ENCODE assay signal across 1 cellular context in the genomic region with DNA sequence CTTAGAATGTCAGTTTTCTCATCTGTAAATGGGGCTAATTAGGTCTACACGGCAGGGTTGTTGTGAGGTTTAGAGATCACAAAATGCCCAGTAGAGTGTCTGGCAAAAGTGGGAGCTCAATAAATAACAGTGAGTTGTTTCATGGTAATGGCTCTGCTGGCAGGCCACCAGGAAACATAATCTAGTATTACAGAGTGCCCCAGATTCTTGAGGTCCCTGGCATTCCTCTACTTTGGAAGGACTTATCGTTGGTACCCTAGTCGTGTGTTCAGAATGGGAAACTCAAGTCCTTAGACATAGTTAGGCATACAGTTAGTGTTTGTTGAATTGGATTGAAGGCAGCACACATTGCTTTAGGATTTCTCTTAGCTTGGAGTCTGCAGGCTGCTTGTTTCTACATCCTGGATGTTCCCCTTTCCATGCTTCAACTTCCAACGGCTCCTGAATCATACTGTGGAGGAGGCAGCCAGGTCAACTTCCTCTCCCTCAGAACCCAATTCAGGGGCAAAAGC.
TF ChIP-seq lines count a peak whose summit lies in the region.

No MANE protein-coding gene starts in this region.

TF ChIP-seq in HepG2, 621 proteins besides CTCF, POLR2A, EP300 and RAD21 (continued from another document):
- TF ChIP-seq, protein P1, sequence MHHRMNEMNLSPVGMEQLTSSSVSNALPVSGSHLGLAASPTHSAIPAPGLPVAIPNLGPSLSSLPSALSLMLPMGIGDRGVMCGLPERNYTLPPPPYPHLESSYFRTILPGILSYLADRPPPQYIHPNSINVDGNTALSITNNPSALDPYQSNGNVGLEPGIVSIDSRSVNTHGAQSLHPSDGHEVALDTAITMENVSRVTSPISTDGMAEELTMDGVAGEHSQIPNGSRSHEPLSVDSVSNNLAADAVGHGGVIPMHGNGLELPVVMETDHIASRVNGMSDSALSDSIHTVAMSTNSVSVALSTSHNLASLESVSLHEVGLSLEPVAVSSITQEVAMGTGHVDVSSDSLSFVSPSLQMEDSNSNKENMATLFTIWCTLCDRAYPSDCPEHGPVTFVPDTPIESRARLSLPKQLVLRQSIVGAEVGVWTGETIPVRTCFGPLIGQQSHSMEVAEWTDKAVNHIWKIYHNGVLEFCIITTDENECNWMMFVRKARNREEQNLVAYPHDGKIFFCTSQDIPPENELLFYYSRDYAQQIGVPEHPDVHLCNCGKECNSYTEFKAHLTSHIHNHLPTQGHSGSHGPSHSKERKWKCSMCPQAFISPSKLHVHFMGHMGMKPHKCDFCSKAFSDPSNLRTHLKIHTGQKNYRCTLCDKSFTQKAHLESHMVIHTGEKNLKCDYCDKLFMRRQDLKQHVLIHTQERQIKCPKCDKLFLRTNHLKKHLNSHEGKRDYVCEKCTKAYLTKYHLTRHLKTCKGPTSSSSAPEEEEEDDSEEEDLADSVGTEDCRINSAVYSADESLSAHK (CRISPR knock-in tag; IDR thresholded peaks at IDR 0.05; ENCODE audit: borderline replicate concordance) = no peak
- TF ChIP-seq FOXA3 (CRISPR knock-in tag; IDR thresholded peaks at IDR 0.05) (no peak), HOXA7 (CRISPR knock-in tag; IDR thresholded peaks at IDR 0.05) (no peak), ZNF772 (CRISPR knock-in tag; IDR thresholded peaks at IDR 0.05) (no peak)
